Comparison of ENCODE assay signal across 1 cellular context in the genomic region with DNA sequence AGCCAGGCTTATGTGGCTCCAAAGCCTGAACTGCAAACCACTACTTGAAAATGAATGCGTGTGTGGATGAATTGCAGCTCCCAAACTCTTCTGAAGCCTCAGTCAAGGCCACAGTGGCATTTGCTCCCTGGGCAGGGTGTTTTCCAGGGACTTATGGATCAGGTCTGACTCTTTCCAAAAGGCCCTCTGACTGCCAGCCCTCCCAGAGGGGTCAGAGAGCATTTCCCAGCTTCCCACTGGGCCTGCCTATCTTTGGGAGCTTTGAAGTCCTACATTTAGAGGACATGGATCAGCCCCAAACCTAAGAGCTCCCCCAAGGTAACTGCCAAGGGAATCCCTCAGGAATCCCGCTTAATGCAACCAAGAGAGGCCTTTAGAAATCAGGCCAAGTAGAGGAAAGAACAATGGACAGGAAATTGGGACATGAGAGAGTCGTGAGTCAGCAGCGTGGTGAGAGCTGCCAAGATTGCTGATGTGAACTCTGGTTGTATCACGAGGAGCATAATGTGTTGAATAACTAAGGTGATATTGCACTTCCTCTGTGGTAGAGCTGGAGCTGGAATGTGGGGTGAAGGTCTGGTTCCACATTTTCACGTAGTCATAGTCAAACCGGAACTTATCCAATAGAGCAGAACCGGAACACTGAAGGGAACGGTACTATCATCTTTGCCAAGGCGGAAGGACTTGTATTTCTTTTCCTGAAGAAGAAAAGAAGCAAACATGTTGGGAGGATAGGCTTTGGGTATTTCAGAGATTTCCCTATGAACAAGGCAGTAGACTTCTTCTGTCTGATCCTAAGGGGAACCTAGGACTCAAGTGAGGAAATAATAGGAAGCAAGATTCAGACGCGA.
A peak's percentile ranks its signal among the peaks of the same experiment; 100 is the strongest.
TF ChIP-seq lines count a peak whose summit lies in the region.

No MANE protein-coding gene starts in this region.

TF ChIP-seq in A549, 52 proteins besides CTCF, POLR2A, EP300 and RAD21 (continued from another document):
- TF ChIP-seq, protein P1, sequence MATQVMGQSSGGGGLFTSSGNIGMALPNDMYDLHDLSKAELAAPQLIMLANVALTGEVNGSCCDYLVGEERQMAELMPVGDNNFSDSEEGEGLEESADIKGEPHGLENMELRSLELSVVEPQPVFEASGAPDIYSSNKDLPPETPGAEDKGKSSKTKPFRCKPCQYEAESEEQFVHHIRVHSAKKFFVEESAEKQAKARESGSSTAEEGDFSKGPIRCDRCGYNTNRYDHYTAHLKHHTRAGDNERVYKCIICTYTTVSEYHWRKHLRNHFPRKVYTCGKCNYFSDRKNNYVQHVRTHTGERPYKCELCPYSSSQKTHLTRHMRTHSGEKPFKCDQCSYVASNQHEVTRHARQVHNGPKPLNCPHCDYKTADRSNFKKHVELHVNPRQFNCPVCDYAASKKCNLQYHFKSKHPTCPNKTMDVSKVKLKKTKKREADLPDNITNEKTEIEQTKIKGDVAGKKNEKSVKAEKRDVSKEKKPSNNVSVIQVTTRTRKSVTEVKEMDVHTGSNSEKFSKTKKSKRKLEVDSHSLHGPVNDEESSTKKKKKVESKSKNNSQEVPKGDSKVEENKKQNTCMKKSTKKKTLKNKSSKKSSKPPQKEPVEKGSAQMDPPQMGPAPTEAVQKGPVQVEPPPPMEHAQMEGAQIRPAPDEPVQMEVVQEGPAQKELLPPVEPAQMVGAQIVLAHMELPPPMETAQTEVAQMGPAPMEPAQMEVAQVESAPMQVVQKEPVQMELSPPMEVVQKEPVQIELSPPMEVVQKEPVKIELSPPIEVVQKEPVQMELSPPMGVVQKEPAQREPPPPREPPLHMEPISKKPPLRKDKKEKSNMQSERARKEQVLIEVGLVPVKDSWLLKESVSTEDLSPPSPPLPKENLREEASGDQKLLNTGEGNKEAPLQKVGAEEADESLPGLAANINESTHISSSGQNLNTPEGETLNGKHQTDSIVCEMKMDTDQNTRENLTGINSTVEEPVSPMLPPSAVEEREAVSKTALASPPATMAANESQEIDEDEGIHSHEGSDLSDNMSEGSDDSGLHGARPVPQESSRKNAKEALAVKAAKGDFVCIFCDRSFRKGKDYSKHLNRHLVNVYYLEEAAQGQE (IDR thresholded peaks at IDR 0.05) = no peak
- TF ChIP-seq HEYL (CRISPR knock-in tag; IDR thresholded peaks at IDR 0.05) (no peak), CBX8 (IDR thresholded peaks at IDR 0.05) (no peak), RCOR1 (IDR thresholded peaks at IDR 0.05; ENCODE audit: low read depth, low read length) (no peak), CEBPB (IDR thresholded peaks at IDR 0.05) (peak; percentile 25 to 70; a peak in 2 of 4 replicates), HMGXB4 (CRISPR knock-in tag; IDR thresholded peaks at IDR 0.05; ENCODE audit: borderline replicate concordance) (no peak), HES2 (IDR thresholded peaks at IDR 0.05) (0 out of 2 replicates have a peak, but pooled peaks have one; percentile 26), HOXB5 (CRISPR knock-in tag; IDR thresholded peaks at IDR 0.05) (no peak), TP53 (CRISPR knock-in tag; IDR thresholded peaks at IDR 0.05) (no peak), MAZ (IDR thresholded peaks at IDR 0.05; ENCODE audit: borderline replicate concordance, low read depth, low read length) (no peak), CBX2 (IDR thresholded peaks at IDR 0.05; ENCODE audit: borderline replicate concordance, low read depth) (no peak), ZFP36 (IDR thresholded peaks at IDR 0.05; ENCODE audit: borderline replicate concordance, partially characterized antibody) (no peak), USF2 (IDR thresholded peaks at IDR 0.05) (0 out of 2 replicates have a peak, but pooled peaks have one; percentile 11), EHMT2 (IDR thresholded peaks at IDR 0.05; ENCODE audit: low read depth) (no peak), FOSL2 (IDR thresholded peaks at IDR 0.05) (peak; percentile 71), FOSL2 (CRISPR knock-in tag; IDR thresholded peaks at IDR 0.05) (peak; percentile 82), RARB (CRISPR knock-in tag; IDR thresholded peaks at IDR 0.05) (no peak), KDM5A (IDR thresholded peaks at IDR 0.05) (no peak), HOXA7 (CRISPR knock-in tag; IDR thresholded peaks at IDR 0.05) (no peak), NFE2L2 (conservative IDR thresholded peaks at IDR 0.05; ENCODE audit: low read length) (no peak; the same call in 1 of the 2 replicates), PHF8 (IDR thresholded peaks at IDR 0.05; ENCODE audit: borderline replicate concordance, low read depth) (no peak), EHF (CRISPR knock-in tag; IDR thresholded peaks at IDR 0.05) (no peak), MYC (IDR thresholded peaks at IDR 0.05; ENCODE audit: borderline replicate concordance, low read length) (no peak), FOXS1 (CRISPR knock-in tag; IDR thresholded peaks at IDR 0.05) (no peak; the same call in 1 of the 2 replicates), MAFK (IDR thresholded peaks at IDR 0.05; ENCODE audit: partially characterized antibody) (peak; percentile 83), CHD2 (IDR thresholded peaks at IDR 0.05; ENCODE audit: low read length, partially characterized antibody) (no peak), ZSCAN20 (CRISPR knock-in tag; IDR thresholded peaks at IDR 0.05) (no peak), HDAC2 (IDR thresholded peaks at IDR 0.05) (no peak), SMC3 (IDR thresholded peaks at IDR 0.05) (peak; percentile 32; the same call in 2 of the 3 replicates)
- TF ChIP-seq, protein P2, sequence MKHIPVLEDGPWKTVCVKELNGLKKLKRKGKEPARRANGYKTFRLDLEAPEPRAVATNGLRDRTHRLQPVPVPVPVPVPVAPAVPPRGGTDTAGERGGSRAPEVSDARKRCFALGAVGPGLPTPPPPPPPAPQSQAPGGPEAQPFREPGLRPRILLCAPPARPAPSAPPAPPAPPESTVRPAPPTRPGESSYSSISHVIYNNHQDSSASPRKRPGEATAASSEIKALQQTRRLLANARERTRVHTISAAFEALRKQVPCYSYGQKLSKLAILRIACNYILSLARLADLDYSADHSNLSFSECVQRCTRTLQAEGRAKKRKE (CRISPR knock-in tag; IDR thresholded peaks at IDR 0.05; ENCODE audit: low read depth) = no peak
- TF ChIP-seq, protein P3, sequence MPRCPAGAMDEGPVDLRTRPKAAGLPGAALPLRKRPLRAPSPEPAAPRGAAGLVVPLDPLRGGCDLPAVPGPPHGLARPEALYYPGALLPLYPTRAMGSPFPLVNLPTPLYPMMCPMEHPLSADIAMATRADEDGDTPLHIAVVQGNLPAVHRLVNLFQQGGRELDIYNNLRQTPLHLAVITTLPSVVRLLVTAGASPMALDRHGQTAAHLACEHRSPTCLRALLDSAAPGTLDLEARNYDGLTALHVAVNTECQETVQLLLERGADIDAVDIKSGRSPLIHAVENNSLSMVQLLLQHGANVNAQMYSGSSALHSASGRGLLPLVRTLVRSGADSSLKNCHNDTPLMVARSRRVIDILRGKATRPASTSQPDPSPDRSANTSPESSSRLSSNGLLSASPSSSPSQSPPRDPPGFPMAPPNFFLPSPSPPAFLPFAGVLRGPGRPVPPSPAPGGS (IDR thresholded peaks at IDR 0.05) = no peak
- TF ChIP-seq, protein P4, sequence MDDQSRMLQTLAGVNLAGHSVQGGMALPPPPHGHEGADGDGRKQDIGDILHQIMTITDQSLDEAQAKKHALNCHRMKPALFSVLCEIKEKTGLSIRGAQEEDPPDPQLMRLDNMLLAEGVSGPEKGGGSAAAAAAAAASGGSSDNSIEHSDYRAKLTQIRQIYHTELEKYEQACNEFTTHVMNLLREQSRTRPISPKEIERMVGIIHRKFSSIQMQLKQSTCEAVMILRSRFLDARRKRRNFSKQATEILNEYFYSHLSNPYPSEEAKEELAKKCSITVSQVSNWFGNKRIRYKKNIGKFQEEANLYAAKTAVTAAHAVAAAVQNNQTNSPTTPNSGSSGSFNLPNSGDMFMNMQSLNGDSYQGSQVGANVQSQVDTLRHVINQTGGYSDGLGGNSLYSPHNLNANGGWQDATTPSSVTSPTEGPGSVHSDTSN (IDR thresholded peaks at IDR 0.05) = no peak
TF ChIP-seq in A549: peak in this region for 11.
